In the genomic region with DNA sequence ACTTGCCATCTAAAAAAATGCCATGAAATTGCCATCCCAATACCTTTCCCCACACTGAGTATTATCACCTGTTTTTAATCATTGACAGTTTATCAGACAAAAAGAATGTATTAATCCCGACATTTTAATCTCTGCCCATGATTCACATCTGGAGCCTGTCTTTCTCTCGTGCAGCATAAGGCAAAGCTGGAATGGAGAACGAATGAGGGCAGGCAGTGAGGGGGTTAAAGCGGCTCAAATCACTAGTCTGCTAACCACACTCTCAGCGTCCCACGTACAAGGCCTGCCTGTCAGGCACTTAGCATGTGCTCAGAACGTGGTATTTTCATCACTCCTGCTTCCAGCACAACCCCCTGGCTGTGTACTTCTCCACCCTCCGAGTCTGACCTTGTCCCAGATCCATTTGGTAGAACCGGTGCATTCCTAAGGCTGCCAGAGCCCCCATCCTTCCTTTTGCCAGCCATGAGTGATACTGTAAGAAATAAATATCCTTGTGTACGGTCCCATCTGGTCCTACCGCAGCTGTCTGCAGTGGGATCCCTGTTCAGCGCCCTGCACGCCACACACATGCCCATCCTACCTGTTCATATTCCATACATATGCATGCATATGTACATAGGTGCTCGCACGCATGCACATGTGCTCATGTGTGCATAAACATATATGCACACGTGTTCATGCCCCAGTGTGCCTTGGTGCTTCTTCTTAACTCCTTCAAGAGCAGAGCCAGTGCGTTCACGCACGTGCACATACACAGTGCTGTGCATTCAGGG, we compare ENCODE assay signal across 18 cellular contexts. TPM values are rescaled to one million over a fixed set of nuclear protein-coding genes. Genes with fewer than 3 reads are reported as not detected.
DNase-seq lines count a peak whose midpoint lies in the region; ATAC-seq and TF ChIP-seq lines count a peak whose summit lies in the region.
"Had no signal": no experiment of that assay in that cellular context is flagged by ENCODE, and none has a peak within 500 bp of the region (broad histone marks: within the 10 kb centered on the region; RNA-seq: fewer than 3 reads in every experiment).

No MANE protein-coding gene starts in this region.

- TF ChIP-seq POLR2A in ovary (IDR thresholded peaks at IDR 0.05) (no peak), vagina (IDR thresholded peaks at IDR 0.05) (no peak)

- intact Hi-C loops in cardiac septum (cut with DNase I): no loop called here
- intact Hi-C loops in Right ventricle myocardium superior (cut with DNase I): no loop called here
- intact Hi-C loops in ovary (cut with DNase I): loop anchor here in 2 of 4 donors (5.0 kb wide), 2 partner anchors 55 to 60 kb away; a partner anchor contains a TSS
- intact Hi-C loops in vagina (cut with DNase I): loop anchor here (10.0 kb wide), 1 partner anchor 58 kb away; a partner anchor contains a TSS

- no peaks in the 10 kb centered on the region for H3K36me3 ChIP-seq in ovary
- no peaks in the 10 kb centered on the region for H3K36me3 ChIP-seq in vagina
- H3K36me3 ChIP-seq: breast epithelium had no signal

- WGBS in ovary, 3 donors: 27 to 38% (median 29%) methylated on average over 18 to 19 of the region's 19 CpGs

- no peaks in the 10 kb centered on the region for H3K9me3 ChIP-seq in ovary
- H3K9me3 ChIP-seq in vagina: no peaks in the 10 kb centered on the region
- H3K9me3 ChIP-seq: breast epithelium had no signal

- peak; percentile 26 for DNase-seq in cardiac septum (ENCODE audit: low spot score)
- no peak for DNase-seq in Right ventricle myocardium superior
- DNase-seq in iris pigment epithelial cell (ENCODE audit: low read depth): peak; percentile 37
- peak in 2 of 5 donors; percentile 41 to 48 for DNase-seq in ovary
- DNase-seq in vagina (ENCODE audit: extremely low spot score in 2 of 2): no peak
- DNase-seq in COLO829 (ENCODE audit: low spot score): no peak
- DNase-seq in central memory CD4-positive, alpha-beta T cell: no peak
- no peak for DNase-seq in NCI-H2227 treated with DMSO at 0.1 percent for 48 hours (lab: John Stamatoyannopoulos, UW)
- DNase-seq: effector CD8-positive, alpha-beta T cell; NCI-H1092 treated with DMSO at 0.1 percent for 48 hours; NCI-H526 treated with DMSO at 0.1 percent for 48 hours; small intestine; stimulated activated CD4-positive, alpha-beta T cell treated with anti-CD3 and anti-CD28 coated beads, Interleukin-4, amount 100 ng/mL, for 4 hours had no signal

- H3K27ac ChIP-seq in ovary: peak overlapping the region; percentile 11 to 86
- H3K27ac ChIP-seq in vagina: peak overlapping the region; percentile 82
- H3K27ac ChIP-seq: C4-2B, KMS-11, parathyroid adenoma had no signal

- no peak overlapping the region for H3K4me3 ChIP-seq in ovary
- no peak overlapping the region for H3K4me3 ChIP-seq in vagina
- H3K4me3 ChIP-seq: breast epithelium had no signal

- H3K27me3 ChIP-seq in ovary (no peaks in the 10 kb centered on the region), vagina (no peaks in the 10 kb centered on the region)
- H3K27me3 ChIP-seq: breast epithelium had no signal

- peaks cover 37% of the 10 kb centered on the region for H3K4me1 ChIP-seq in ovary (ENCODE audit: insufficient read depth)
- peaks cover 39% of the 10 kb centered on the region for H3K4me1 ChIP-seq in vagina
- H3K4me1 ChIP-seq: parathyroid adenoma had no signal

- ATAC-seq in Right ventricle myocardium superior (ENCODE audit: poor library complexity): no peak
- ATAC-seq: Panc1 had no signal

- no peak for TF ChIP-seq CTCF in ovary (IDR thresholded peaks at IDR 0.05)
- no peak for TF ChIP-seq CTCF in vagina (IDR thresholded peaks at IDR 0.05)

- no peak for TF ChIP-seq EP300 in ovary (IDR thresholded peaks at IDR 0.05)

RNA-seq across cellular contexts. Expression of a gene that starts 34.6 kb away (rescaled TPM):
- 0.32 TPM for total RNA-seq in cardiac septum
- not detected for total RNA-seq in Right ventricle myocardium superior
- total RNA-seq in ovary: 10 to 100 TPM in 1 of 7 donors, 1 to 10 TPM in 4, under 1 TPM in 2; 0.53 to 23.0 (median 2.3) TPM
- polyA plus RNA-seq in ovary: under 1 TPM; 0.40 to 0.65 TPM
- not detected for total RNA-seq in vagina

RNA-seq across cellular contexts. Expression of a gene that starts 58.9 kb away (rescaled TPM):
- total RNA-seq in cardiac septum (2.8 TPM), Right ventricle myocardium superior (3.4 TPM), ovary (10 to 100 TPM; 17.2 to 38.5 (median 24.0) TPM), vagina (31.4 TPM)
- 10 to 100 TPM in 1 of 2 donors, 1 to 10 TPM in 1; 9.4 to 19.4 TPM for polyA plus RNA-seq in ovary

Comparison
In these comparisons a context has a peak if more than half of its experiments do, and no peak if none do; other contexts are left out.
1. DNase-seq: peak in cardiac septum (single experiment) and iris pigment epithelial cell (single experiment); none in Right ventricle myocardium superior (single experiment), vagina (0 of 2), COLO829 (single experiment), central memory CD4-positive, alpha-beta T cell (single experiment) and NCI-H2227 treated with DMSO at 0.1 percent for 48 hours (single experiment).